10 cellular contexts compared by ENCODE assay signal in the genomic region with DNA sequence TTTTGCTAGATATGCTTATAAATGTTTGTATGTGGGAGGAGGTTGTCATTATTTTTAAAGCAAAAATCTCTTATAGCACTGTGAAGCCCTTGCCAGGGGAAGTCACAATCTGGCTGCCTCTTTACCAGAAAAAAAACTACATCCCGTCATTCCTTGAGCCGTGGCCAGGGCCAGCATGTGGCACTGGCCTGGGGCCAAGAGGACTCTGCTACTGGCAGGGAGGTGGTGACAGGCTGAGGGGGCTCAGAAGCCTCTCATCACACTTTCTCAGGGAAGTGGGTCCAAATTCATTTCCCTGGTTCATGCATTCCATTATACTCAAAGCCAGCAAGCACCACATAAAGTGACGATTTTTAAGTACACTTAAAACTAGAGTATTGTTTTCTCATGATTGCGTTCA.
A peak's percentile ranks its signal among the peaks of the same experiment; 100 is the strongest.
DNase-seq lines count a peak whose midpoint lies in the region; ATAC-seq and TF ChIP-seq lines count a peak whose summit lies in the region.
"Had no signal": no experiment of that assay in that cellular context is flagged by ENCODE, and none has a peak within 500 bp of the region (broad histone marks: within the 10 kb centered on the region; RNA-seq: fewer than 3 reads in every experiment).

No MANE protein-coding gene starts in this region.

- H3K9me3 Mint-ChIP-seq in mesothelial cell of epicardium, result peaks cover 2% of the 10 kb centered on the region

- H3K27me3 ChIP-seq in right atrium auricular region, result no peaks in the 10 kb centered on the region
- H3K27me3 ChIP-seq in spleen (replicated peaks in 1 of 7), result no peaks in the 10 kb centered on the region

- peak overlapping the region; percentile 25 for H3K27ac Mint-ChIP-seq in mesothelial cell of epicardium
- H3K27ac Mint-ChIP-seq: type B pancreatic cell had no signal

- H3K4me3 ChIP-seq in right atrium auricular region (no peak overlapping the region), spleen (no peak overlapping the region)

- no peaks in the 10 kb centered on the region for H3K27me3 Mint-ChIP-seq in mesothelial cell of epicardium (ENCODE audit: low read depth)

- H3K4me1 Mint-ChIP-seq in mesothelial cell of epicardium, result peaks cover 22% of the 10 kb centered on the region

- peak; percentile 72 for ATAC-seq in Right ventricle myocardium inferior

- peak overlapping the region in 1 of 2 donors; percentile 72 for H3K27ac ChIP-seq in right atrium auricular region
- H3K27ac ChIP-seq in cingulate gyrus (ENCODE audit: low read depth, low read length), result peak overlapping the region; percentile 88
- H3K27ac ChIP-seq in spleen, result no peak overlapping the region

- H3K9me3 ChIP-seq in right atrium auricular region, result no peaks in the 10 kb centered on the region
- H3K9me3 ChIP-seq in spleen, result peaks cover 0 to under 1% (median 0%) of the 10 kb centered on the region in 8 donors

- intact Hi-C loops in Right ventricle myocardium inferior (cut with DNase I), result no loop called here
- intact Hi-C loops in spleen (cut with DNase I; ENCODE audit: low total_unique reads), result no loop called here

- H3K36me3 ChIP-seq in right atrium auricular region, result no peaks in the 10 kb centered on the region
- no peaks in the 10 kb centered on the region for H3K36me3 ChIP-seq in spleen

- no peak for TF ChIP-seq POLR2A in spleen (IDR thresholded peaks at IDR 0.05)

- peak; percentile 68 for DNase-seq in Right ventricle myocardium inferior (ENCODE audit: missing footprints)
- DNase-seq in right atrium auricular region (ENCODE audit: low spot score), result no peak
- DNase-seq in mesothelial cell of epicardium (ENCODE audit: low spot score in 2 of 2, unreplicated experiment in 2 of 2), result no peak
- no peak for DNase-seq in spleen
- no peak for DNase-seq in NCI-H1417 (lab: John Stamatoyannopoulos, UW)
- no peak for DNase-seq in mucosa of gallbladder (ENCODE audit: low spot score)
- DNase-seq in activated T-cell treated with anti-CD3 and anti-CD28 coated beads for 4 hours, result no peak
- DNase-seq: NCI-H187 treated with DMSO at 0.1 percent for 48 hours had no signal

- TF ChIP-seq CTCF in right atrium auricular region (IDR thresholded peaks at IDR 0.05), result no peak
- TF ChIP-seq CTCF in mesothelial cell of epicardium (IDR thresholded peaks at IDR 0.05; ENCODE audit: unreplicated experiment), result no peak
- TF ChIP-seq CTCF in spleen (IDR thresholded peaks at IDR 0.05 in 8 of 11, conservative IDR thresholded peaks at IDR 0.05 in 3 of 11), result no peak

- H3K36me3 Mint-ChIP-seq in mesothelial cell of epicardium, result no peaks in the 10 kb centered on the region
- H3K36me3 Mint-ChIP-seq: type B pancreatic cell had no signal

- 47 to 77% (median 58%) methylated on average over 4 of the region's 4 CpGs for WGBS in spleen, 5 donors

- peaks cover 0 to 20% of the 10 kb centered on the region in 2 donors for H3K4me1 ChIP-seq in right atrium auricular region
- peaks cover 0 to 13% (median 1%) of the 10 kb centered on the region in 6 donors for H3K4me1 ChIP-seq in spleen

- no peak overlapping the region for H3K4me3 Mint-ChIP-seq in mesothelial cell of epicardium
- H3K4me3 Mint-ChIP-seq: type B pancreatic cell had no signal
